23 cellular contexts compared by ENCODE assay signal in the genomic region with DNA sequence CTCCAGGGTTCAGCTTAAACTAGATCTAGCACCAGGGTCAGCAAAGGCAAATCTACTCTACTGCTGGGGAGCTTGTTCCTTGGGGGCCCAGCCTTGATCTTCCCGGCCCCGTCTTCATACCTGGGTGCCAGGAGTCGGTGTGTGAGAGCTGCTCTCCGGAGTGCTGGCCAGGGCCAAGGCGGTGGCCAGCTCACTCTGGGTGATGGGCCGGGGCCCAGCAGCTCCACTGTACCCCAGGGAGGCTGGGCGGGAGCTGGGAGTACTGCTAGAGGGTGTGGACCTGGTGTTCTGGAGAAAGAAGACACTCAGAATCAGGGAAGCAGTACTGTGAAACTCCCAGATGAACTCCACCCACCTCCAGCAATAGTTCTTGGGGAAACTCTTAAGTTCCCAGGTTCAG.
"Had no signal": no experiment of that assay in that cellular context is flagged by ENCODE, and none has a peak within 500 bp of the region (broad histone marks: within the 10 kb centered on the region; RNA-seq: fewer than 3 reads in every experiment).

No MANE protein-coding gene starts in this region.

- H3K4me1 ChIP-seq: parathyroid adenoma, prostate gland, sigmoid colon, testis, tibial artery had no signal

- H3K27me3 Mint-ChIP-seq: central memory CD8-positive, alpha-beta T cell; effector memory CD8-positive, alpha-beta T cell; memory B cell; stimulated activated naive B cell treated with anti-CD40 and anti-IgM and Interleukin-4, amounts not matched to agents 10 μg/mL and 1 μg/mL and 100 μg/mL, for 72 hours; type B pancreatic cell had no signal

- H3K4me1 Mint-ChIP-seq: central memory CD8-positive, alpha-beta T cell; natural killer cell had no signal

- H2AFZ ChIP-seq: parathyroid adenoma had no signal

- H3K27me3 ChIP-seq: neutrophil, sigmoid colon, stomach, testis, tibial artery had no signal

- H3K27ac ChIP-seq: coronary artery, neutrophil, parathyroid adenoma, prostate gland, sigmoid colon, stomach, testis, tibial artery had no signal

- H3K27ac Mint-ChIP-seq: effector memory CD8-positive, alpha-beta T cell; immature natural killer cell; memory B cell; natural killer cell; stimulated activated naive B cell treated with anti-CD40 and anti-IgM and Interleukin-4, amounts not matched to agents 10 μg/mL and 1 μg/mL and 100 μg/mL, for 72 hours; type B pancreatic cell had no signal

- H3K9me3 Mint-ChIP-seq: central memory CD8-positive, alpha-beta T cell; effector memory CD8-positive, alpha-beta T cell; immature natural killer cell; memory B cell; natural killer cell; neural crest cell; stimulated activated naive B cell treated with anti-CD40 and anti-IgM and Interleukin-4, amounts not matched to agents 10 μg/mL and 1 μg/mL and 100 μg/mL, for 72 hours; type B pancreatic cell had no signal

- H3K4me3 Mint-ChIP-seq: central memory CD8-positive, alpha-beta T cell; effector memory CD8-positive, alpha-beta T cell; immature natural killer cell; memory B cell; natural killer cell; neural crest cell; stimulated activated naive B cell treated with anti-CD40 and anti-IgM and Interleukin-4, amounts not matched to agents 10 μg/mL and 1 μg/mL and 100 μg/mL, for 72 hours; type B pancreatic cell had no signal

- DNase-seq: dermis blood vessel endothelial cell; effector memory CD8-positive, alpha-beta T cell; hypothalamus; immature natural killer cell; left ventricle myocardium superior; natural killer cell; right cardiac atrium; stimulated activated CD4-positive, alpha-beta T cell treated with anti-CD3 and anti-CD28 coated beads, Interleukin-15, amount 100 ng/mL, for 24 hours; stimulated activated CD4-positive, alpha-beta T cell treated with anti-CD3 and anti-CD28 coated beads, Interleukin-2, amount 100 ng/mL, for 48 hours; stimulated activated naive B cell treated with anti-CD40 and anti-IgM and Interleukin-4, amounts not matched to agents 10 μg/mL and 1 μg/mL and 100 μg/mL, for 72 hours; stomach; testis had no signal

- H3K9me3 ChIP-seq: neutrophil, prostate gland, sigmoid colon, stomach, testis, tibial artery had no signal

- H3K4me3 ChIP-seq: coronary artery, lung, prostate gland, sigmoid colon, stomach, testis, tibial artery had no signal

- H3K9ac ChIP-seq: parathyroid adenoma had no signal

- H3K79me2 ChIP-seq: parathyroid adenoma had no signal
